Comparison of ENCODE assay signal across 23 cellular contexts in the genomic region with DNA sequence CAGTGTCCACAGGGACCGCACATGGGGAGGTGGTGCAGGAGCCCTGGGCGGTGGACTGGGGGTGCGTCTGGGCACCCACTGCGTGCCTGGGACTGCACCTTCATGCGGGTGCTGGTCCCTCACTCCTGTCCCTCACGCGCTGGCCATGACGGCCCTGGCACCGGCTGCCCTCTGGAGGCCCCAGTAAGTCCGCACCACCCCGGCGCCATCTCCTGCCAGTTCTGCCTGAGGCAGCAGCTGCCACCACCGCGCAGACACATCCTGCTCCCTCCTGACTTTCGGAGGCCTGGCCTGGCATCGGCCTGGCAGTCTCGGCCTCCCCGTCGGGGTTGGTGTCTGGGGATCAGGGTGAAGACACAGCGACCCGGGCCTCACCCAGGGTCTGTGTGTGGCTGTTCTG.
"Had no signal": no experiment of that assay in that cellular context is flagged by ENCODE, and none has a peak within 500 bp of the region (broad histone marks: within the 10 kb centered on the region; RNA-seq: fewer than 3 reads in every experiment).

No MANE protein-coding gene starts in this region.

- H3K27ac ChIP-seq: gastroesophageal sphincter, heart right ventricle, lower lobe of right lung, testis, upper lobe of left lung had no signal

- H3K27ac Mint-ChIP-seq: activated CD8-positive, alpha-beta T cell treated with anti-CD3 and anti-CD28 coated beads for 36 hours had no signal

- H3K4me2 ChIP-seq: smooth muscle cell had no signal

- H3K4me3 ChIP-seq: gastroesophageal sphincter, heart right ventricle, lower lobe of right lung, smooth muscle cell, testis, upper lobe of left lung had no signal

- H3K27me3 ChIP-seq: gastroesophageal sphincter, testis, upper lobe of left lung had no signal

- ATAC-seq: activated CD8-positive, alpha-beta T cell treated with anti-CD3 and anti-CD28 coated beads for 36 hours; gastroesophageal sphincter; heart right ventricle; left cardiac atrium; lower lobe of right lung; naive thymus-derived CD4-positive, alpha-beta T cell; right cardiac atrium; stimulated activated naive CD8-positive, alpha-beta T cell treated with anti-CD3 and anti-CD28 coated beads, Interleukin-15, amount 100 ng/mL, for 72 hours had no signal

- H3K4me3 Mint-ChIP-seq: activated CD8-positive, alpha-beta T cell treated with anti-CD3 and anti-CD28 coated beads for 36 hours; dendritic cell treated with granulocyte-macrophage colony-stimulating factor and Interleukin-4, amounts not matched to agents 40 ng/mL and 50 ng/mL, for 4 days; naive thymus-derived CD4-positive, alpha-beta T cell; stimulated activated naive CD8-positive, alpha-beta T cell treated with anti-CD3 and anti-CD28 coated beads, Interleukin-15, amount 100 ng/mL, for 72 hours had no signal

- H3K9me3 ChIP-seq: gastroesophageal sphincter, lower lobe of right lung, testis, upper lobe of left lung had no signal

- H3K36me3 ChIP-seq: gastroesophageal sphincter, heart right ventricle, lower lobe of right lung, upper lobe of left lung had no signal

- DNase-seq: activated CD4-positive, alpha-beta T cell treated with anti-CD3 and anti-CD28 coated beads for 48 hours; activated CD8-positive, alpha-beta memory T cell treated with anti-CD3 and anti-CD28 coated beads, Interleukin-2, amount 50 U/mL, for 4 hours; activated CD8-positive, alpha-beta T cell treated with anti-CD3 and anti-CD28 coated beads for 36 hours; activated gamma-delta T cell; activated T-cell treated with anti-CD3 and anti-CD28 coated beads, Interleukin-2, amount 50 U/mL, for 48 hours; anterior cingulate cortex; erythroblast; heart right ventricle; left cardiac atrium; lower lobe of right lung; naive thymus-derived CD4-positive, alpha-beta T cell; nucleus accumbens; posterior cingulate gyrus; right cardiac atrium; stimulated activated CD4-positive, alpha-beta T cell treated with anti-CD3 and anti-CD28 coated beads, Interleukin-4, amount 100 ng/mL, for 4 hours; stimulated activated CD8-positive, alpha-beta memory T cell treated with anti-CD3 and anti-CD28 coated beads, Interleukin-4, amount 100 ng/mL, for 48 hours; stimulated activated naive CD8-positive, alpha-beta T cell treated with anti-CD3 and anti-CD28 coated beads, Interleukin-15, amount 100 ng/mL, for 72 hours; T-helper 2 cell; testis; upper lobe of left lung had no signal

- H3K9me3 Mint-ChIP-seq: activated CD8-positive, alpha-beta T cell treated with anti-CD3 and anti-CD28 coated beads for 36 hours; stimulated activated naive CD8-positive, alpha-beta T cell treated with anti-CD3 and anti-CD28 coated beads, Interleukin-15, amount 100 ng/mL, for 72 hours had no signal
